ENCODE assay signal across 21 cellular contexts in the genomic region with DNA sequence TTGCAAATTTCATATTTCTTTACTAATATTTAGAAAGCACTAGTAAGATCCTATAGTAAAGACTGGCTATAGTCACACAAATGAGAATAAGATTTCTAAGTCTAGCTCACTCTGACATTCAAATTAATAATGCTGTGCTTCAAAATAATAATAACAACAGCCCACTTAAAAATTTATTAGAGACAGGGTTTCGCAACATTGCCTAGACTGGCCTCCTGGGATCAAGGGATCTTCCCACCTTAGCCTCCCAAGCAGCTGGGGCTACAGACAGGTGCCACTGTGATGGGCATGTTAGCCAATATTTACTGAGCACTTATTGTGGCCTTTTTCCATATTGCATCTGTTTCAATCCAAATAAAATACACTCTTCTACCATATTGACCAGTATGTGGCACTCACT.
DNase-seq lines count a peak whose midpoint lies in the region; ATAC-seq, FAIRE-seq and TF ChIP-seq lines count a peak whose summit lies in the region.
"Had no signal": no experiment of that assay in that cellular context is flagged by ENCODE, and none has a peak within 500 bp of the region (broad histone marks: within the 10 kb centered on the region; RNA-seq: fewer than 3 reads in every experiment).

No MANE protein-coding gene starts in this region.

- no peak for TF ChIP-seq EP300 in GM12878 (IDR thresholded peaks at IDR 0.05; ENCODE audit: borderline replicate concordance in 1 of 2, control insufficient read depth in 1 of 2, low read depth in 2 of 2, low read length in 2 of 2)

- WGBS in GM12878 (ENCODE audit: insufficient coverage, insufficient replicate concordance, low lambda C conversion rate, missing lambda C conversion rate): 36% methylated on average over 1 of the region's 1 CpG
- WGBS in smooth muscle cell (ENCODE audit: low lambda C conversion rate): 100% methylated on average over 1 of the region's 1 CpG

- ATAC-seq in GM12878: no peak
- ATAC-seq: GM23338 had no signal

- H4K20me1 ChIP-seq in GM12878 (ENCODE audit: control insufficient read depth, insufficient read depth): no peaks in the 10 kb centered on the region
- H4K20me1 ChIP-seq in smooth muscle cell (ENCODE audit: low read depth): no peaks in the 10 kb centered on the region
- H4K20me1 ChIP-seq: BLaER1 had no signal

- H3K27ac ChIP-seq in GM12878 (ENCODE audit: control insufficient read depth, insufficient read depth) (peak overlapping the region; percentile 22; the same call in 1 of the 2 replicates), smooth muscle cell (ENCODE audit: low read depth) (peak overlapping the region; percentile 3)
- H3K27ac ChIP-seq: 22Rv1, BLaER1, C4-2B had no signal

- TF ChIP-seq RAD21 in GM12878 (IDR thresholded peaks at IDR 0.05; ENCODE audit: insufficient read depth, low read depth, low read length): no peak

- POLR2A ChIA-PET in GM12878 (lab: Charles Lee): interaction anchor here (0.8 to 1.3 kb wide), 3 partner anchors 11 to 20 kb away, joined by 3 to 5 read pairs (median 3); no protein-coding TSS in a partner anchor

- H3K27me3 ChIP-seq in GM12878 (replicated peaks in 1 of 2; ENCODE audit: control insufficient read depth in 2 of 2, insufficient read depth in 2 of 2, low read length in 1 of 2) (no peaks in the 10 kb centered on the region), smooth muscle cell (ENCODE audit: low read depth) (no peaks in the 10 kb centered on the region)
- H3K27me3 ChIP-seq: BLaER1 had no signal

- RAD21 ChIA-PET in GM12878 (lab: Charles Lee; ENCODE audit: unreplicated experiment): interaction anchor here (0.7 to 2.9 kb wide), 13 partner anchors 12 to 102 kb away, joined by 3 to 31 read pairs (median 5); no protein-coding TSS in a partner anchor

- CTCF ChIA-PET in GM12878 (lab: Yijun Ruan, JAX): interaction anchor here (0.6 to 5.6 kb wide), 7 partner anchors 13 to 212 kb away, joined by 3 to 55 read pairs (median 3); no protein-coding TSS in a partner anchor

- DNase-seq in NCI-H2029 (lab: John Stamatoyannopoulos, UW) (peak; percentile 37), NCI-H2029 treated with DMSO at 0.1 percent for 48 hours (lab: John Stamatoyannopoulos, UW) (no peak), DMS53 (lab: John Stamatoyannopoulos, UW) (peak; percentile 69), GM12878 (ENCODE audit: low read depth, low spot score) (no peak), smooth muscle cell (lab: John Stamatoyannopoulos, UW; ENCODE audit: unreplicated experiment) (no peak), GM13977 (ENCODE audit: low spot score) (no peak), NCI-H1417 treated with DMSO at 0.1 percent for 48 hours (lab: John Stamatoyannopoulos, UW) (no peak)
- DNase-seq: CD4-positive, CD25-positive, alpha-beta regulatory T cell; CD8-positive, alpha-beta memory T cell; DMS 273 treated with DMSO at 0.1 percent for 48 hours; DND-41; HFFc6 had no signal

- in situ Hi-C loops in GM12878 (cut with MboI) (no loop called here), GM13977 (cut with MboI; ENCODE audit: low pct_unique_long_range_greater_than_20kb, low sequenced_read_pairs, unreplicated experiment) (no loop called here)

- H3K4me1 ChIP-seq in GM12878 (ENCODE audit: control insufficient read depth, insufficient read depth, low read length): peaks cover 12% of the 10 kb centered on the region
- H3K4me1 ChIP-seq in smooth muscle cell (ENCODE audit: low read depth): peaks cover 3% of the 10 kb centered on the region
- H3K4me1 ChIP-seq: BLaER1, HAP-1 had no signal

- BruUV-seq in GM12878 (replicated peaks; lab: Mats Ljungman, UMichigan): no TSS peak

- intact Hi-C loops in GM12878 (cut with micrococcal nuclease; ENCODE audit: unreplicated experiment): no loop called here

- SMC1A ChIA-PET in GM12878 (lab: Charles Lee; ENCODE audit: uncharacterized antibody, unreplicated experiment): interaction anchor here (0.7 to 3.3 kb wide), 18 partner anchors 13 to 202 kb away, joined by 3 to 57 read pairs (median 5); no protein-coding TSS in a partner anchor

- no peak for TF ChIP-seq CTCF in GM12878 (IDR thresholded peaks at IDR 0.05 in 2 of 3, conservative IDR thresholded peaks at IDR 0.05 in 1 of 3; ENCODE audit: control insufficient read depth in 2 of 3, extremely low read depth in 1 of 3, insufficient read depth in 1 of 3, low read depth in 3 of 3, low read length in 3 of 3)
- TF ChIP-seq CTCF in smooth muscle cell (IDR thresholded peaks at IDR 0.05; ENCODE audit: borderline replicate concordance, insufficient read depth, poor library complexity, severe bottlenecking): no peak
- no peak for TF ChIP-seq CTCF in GM13977 (IDR thresholded peaks at IDR 0.05; ENCODE audit: extremely low read depth, insufficient read depth, missing control alignments)

- H3K4me3 ChIP-seq in GM12878 (no peak overlapping the region), smooth muscle cell (no peak overlapping the region)
- H3K4me3 ChIP-seq: BLaER1, GM23338, HAP-1 had no signal

- peaks cover 50% of the 10 kb centered on the region for H3K79me2 ChIP-seq in GM12878 (ENCODE audit: control insufficient read depth, insufficient read depth, low read length)
- H3K79me2 ChIP-seq in smooth muscle cell (ENCODE audit: low read depth): no peaks in the 10 kb centered on the region

- H3K9ac ChIP-seq in GM12878 (ENCODE audit: control insufficient read depth, insufficient read depth, low read length) (no peak overlapping the region; the same call in 1 of the 2 replicates), smooth muscle cell (ENCODE audit: low read depth) (no peak overlapping the region)
- H3K9ac ChIP-seq: BLaER1 had no signal

- H3F3A ChIP-seq in smooth muscle cell (ENCODE audit: low read depth): no peaks in the 10 kb centered on the region

- H3K4me2 ChIP-seq in GM12878 (ENCODE audit: control insufficient read depth, insufficient read depth) (no peak overlapping the region), smooth muscle cell (no peak overlapping the region)
- H3K4me2 ChIP-seq: BLaER1, GM23338 had no signal

- H3K36me3 ChIP-seq in GM12878 (ENCODE audit: control insufficient read depth in 2 of 2, insufficient read depth in 2 of 2, low read length in 1 of 2): no peaks in the 10 kb centered on the region; a peak in 2 of 4 replicates
- H3K36me3 ChIP-seq in smooth muscle cell (ENCODE audit: low read depth): no peaks in the 10 kb centered on the region
- H3K36me3 ChIP-seq: BLaER1, HAP-1 had no signal

- H3K9me3 ChIP-seq in GM12878 (replicated peaks; ENCODE audit: control insufficient read depth, insufficient read depth, low read length) (peaks cover 3% of the 10 kb centered on the region; the same call in 2 of the 3 replicates), smooth muscle cell (replicated peaks; ENCODE audit: low read depth) (no peaks in the 10 kb centered on the region)
- H3K9me3 ChIP-seq: BLaER1, HAP-1 had no signal

- H2AFZ ChIP-seq in GM12878 (ENCODE audit: control insufficient read depth, low read depth, low read length): no peak overlapping the region
- H2AFZ ChIP-seq in smooth muscle cell (ENCODE audit: low read depth): no peak overlapping the region
- H2AFZ ChIP-seq: GM23338 had no signal

- TF ChIP-seq POLR2A in GM12878 (IDR thresholded peaks at IDR 0.05; ENCODE audit: low read depth, low read length): no peak

- no peak for FAIRE-seq in GM12878 (lab: Jason Lieb, UNC)
- FAIRE-seq: A204.1, D721Med, G401.6, GM18507 had no signal

TF ChIP-seq in GM12878, 131 proteins besides CTCF, POLR2A, EP300 and RAD21:
- TF ChIP-seq MXI1 (IDR thresholded peaks at IDR 0.05; ENCODE audit: low read depth, low read length) (0 out of 2 replicates have a peak, but pooled peaks have one; percentile 17), CBX3 (IDR thresholded peaks at IDR 0.05; ENCODE audit: borderline replicate concordance, low read depth) (no peak), FOXK2 (IDR thresholded peaks at IDR 0.05) (no peak), ZZZ3 (IDR thresholded peaks at IDR 0.05; ENCODE audit: control insufficient read depth, insufficient read length, low read depth) (no peak), TCF3 (IDR thresholded peaks at IDR 0.05; ENCODE audit: borderline replicate concordance, insufficient read depth, low read depth, low read length) (no peak), TCF7 (IDR thresholded peaks at IDR 0.05; ENCODE audit: borderline replicate concordance) (no peak), IRF5 (IDR thresholded peaks at IDR 0.05; ENCODE audit: borderline replicate concordance) (no peak), DPF2 (IDR thresholded peaks at IDR 0.05) (0 out of 2 replicates have a peak, but pooled peaks have one; percentile 1)

Comparison
In these comparisons a context has a peak if more than half of its experiments do, and no peak if none do; other contexts are left out.
1. DNase-seq: peak in NCI-H2029 (single experiment) and DMS53 (single experiment); none in NCI-H2029 treated with DMSO at 0.1 percent for 48 hours (single experiment), GM12878 (single experiment), smooth muscle cell (single experiment), GM13977 (single experiment) and NCI-H1417 treated with DMSO at 0.1 percent for 48 hours (single experiment).